Comparison of ENCODE assay signal across 1 cellular context in the genomic region with DNA sequence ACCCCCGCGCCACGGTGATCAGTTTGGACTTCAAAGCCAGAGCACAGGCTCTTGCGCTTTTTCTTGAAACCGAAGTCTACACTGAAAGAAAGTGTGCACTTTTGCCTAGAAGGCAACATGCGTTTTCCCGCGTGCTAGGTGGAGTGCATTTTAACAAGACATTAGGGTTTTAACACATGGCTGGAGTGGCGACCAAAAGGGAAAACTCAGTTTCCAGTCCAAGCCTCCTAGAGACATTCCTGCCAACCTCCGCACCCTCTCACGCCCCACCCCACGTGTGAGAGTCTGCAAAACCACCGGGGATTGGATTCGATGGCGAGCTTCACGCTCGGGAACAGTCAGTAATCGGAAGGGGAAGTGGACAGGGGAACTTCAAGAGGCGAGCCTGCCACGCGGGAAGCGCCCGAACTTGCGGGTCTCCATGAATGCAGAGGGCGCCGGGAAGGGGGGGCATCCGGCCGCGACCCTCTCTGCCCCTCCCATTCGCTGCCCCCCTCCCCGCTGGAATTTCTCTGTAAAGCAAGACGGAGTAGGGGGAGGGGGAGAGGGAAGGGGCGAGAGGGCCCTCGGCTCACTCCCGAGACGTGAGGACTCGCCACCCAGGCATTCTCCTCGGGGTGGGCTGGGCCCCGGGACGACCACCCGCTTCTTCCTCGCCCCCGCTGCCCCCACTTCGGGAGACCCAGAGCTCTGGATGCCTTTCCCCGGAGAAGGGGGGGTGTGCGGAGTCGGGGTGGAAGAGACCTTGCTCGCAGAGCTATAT.
TF ChIP-seq lines count a peak whose summit lies in the region.

No MANE protein-coding gene starts in this region.

TF ChIP-seq in K562, 482 proteins besides CTCF, POLR2A, EP300 and RAD21 (continued from another document and continues in another):
- TF ChIP-seq, protein P1, sequence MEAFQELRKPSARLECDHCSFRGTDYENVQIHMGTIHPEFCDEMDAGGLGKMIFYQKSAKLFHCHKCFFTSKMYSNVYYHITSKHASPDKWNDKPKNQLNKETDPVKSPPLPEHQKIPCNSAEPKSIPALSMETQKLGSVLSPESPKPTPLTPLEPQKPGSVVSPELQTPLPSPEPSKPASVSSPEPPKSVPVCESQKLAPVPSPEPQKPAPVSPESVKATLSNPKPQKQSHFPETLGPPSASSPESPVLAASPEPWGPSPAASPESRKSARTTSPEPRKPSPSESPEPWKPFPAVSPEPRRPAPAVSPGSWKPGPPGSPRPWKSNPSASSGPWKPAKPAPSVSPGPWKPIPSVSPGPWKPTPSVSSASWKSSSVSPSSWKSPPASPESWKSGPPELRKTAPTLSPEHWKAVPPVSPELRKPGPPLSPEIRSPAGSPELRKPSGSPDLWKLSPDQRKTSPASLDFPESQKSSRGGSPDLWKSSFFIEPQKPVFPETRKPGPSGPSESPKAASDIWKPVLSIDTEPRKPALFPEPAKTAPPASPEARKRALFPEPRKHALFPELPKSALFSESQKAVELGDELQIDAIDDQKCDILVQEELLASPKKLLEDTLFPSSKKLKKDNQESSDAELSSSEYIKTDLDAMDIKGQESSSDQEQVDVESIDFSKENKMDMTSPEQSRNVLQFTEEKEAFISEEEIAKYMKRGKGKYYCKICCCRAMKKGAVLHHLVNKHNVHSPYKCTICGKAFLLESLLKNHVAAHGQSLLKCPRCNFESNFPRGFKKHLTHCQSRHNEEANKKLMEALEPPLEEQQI (IDR thresholded peaks at IDR 0.05), result no peak
- TF ChIP-seq, protein P2, sequence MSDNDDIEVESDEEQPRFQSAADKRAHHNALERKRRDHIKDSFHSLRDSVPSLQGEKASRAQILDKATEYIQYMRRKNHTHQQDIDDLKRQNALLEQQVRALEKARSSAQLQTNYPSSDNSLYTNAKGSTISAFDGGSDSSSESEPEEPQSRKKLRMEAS (CRISPR knock-in tag; IDR thresholded peaks at IDR 0.05), result peak; percentile 45; the same call in 1 of the 2 replicates
- TF ChIP-seq, protein P3, sequence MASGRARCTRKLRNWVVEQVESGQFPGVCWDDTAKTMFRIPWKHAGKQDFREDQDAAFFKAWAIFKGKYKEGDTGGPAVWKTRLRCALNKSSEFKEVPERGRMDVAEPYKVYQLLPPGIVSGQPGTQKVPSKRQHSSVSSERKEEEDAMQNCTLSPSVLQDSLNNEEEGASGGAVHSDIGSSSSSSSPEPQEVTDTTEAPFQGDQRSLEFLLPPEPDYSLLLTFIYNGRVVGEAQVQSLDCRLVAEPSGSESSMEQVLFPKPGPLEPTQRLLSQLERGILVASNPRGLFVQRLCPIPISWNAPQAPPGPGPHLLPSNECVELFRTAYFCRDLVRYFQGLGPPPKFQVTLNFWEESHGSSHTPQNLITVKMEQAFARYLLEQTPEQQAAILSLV (tag; IDR thresholded peaks at IDR 0.05), result no peak
- no peak for TF ChIP-seq BMI1 (IDR thresholded peaks at IDR 0.05; ENCODE audit: low read length)
- no peak for TF ChIP-seq TOE1 (IDR thresholded peaks at IDR 0.05; ENCODE audit: borderline replicate concordance)
- TF ChIP-seq TOE1 (CRISPR knock-in tag; IDR thresholded peaks at IDR 0.05; ENCODE audit: borderline replicate concordance, low read depth), result no peak
- TF ChIP-seq FOXM1 (IDR thresholded peaks at IDR 0.05; ENCODE audit: low read depth), result no peak
- no peak for TF ChIP-seq FOXM1 (CRISPR knock-in tag; IDR thresholded peaks at IDR 0.05; ENCODE audit: low read depth)
- TF ChIP-seq RFX7 (CRISPR knock-in tag; IDR thresholded peaks at IDR 0.05), result no peak
- TF ChIP-seq NR4A1 (CRISPR knock-in tag; IDR thresholded peaks at IDR 0.05), result no peak
- no peak for TF ChIP-seq NR4A1 (tag; IDR thresholded peaks at IDR 0.05)
- TF ChIP-seq ATF1 (CRISPR knock-in tag; IDR thresholded peaks at IDR 0.05), result no peak
- no peak for TF ChIP-seq ATF1 (tag; IDR thresholded peaks at IDR 0.05)
- TF ChIP-seq SMARCE1 (IDR thresholded peaks at IDR 0.05), result no peak
- TF ChIP-seq, protein P4, sequence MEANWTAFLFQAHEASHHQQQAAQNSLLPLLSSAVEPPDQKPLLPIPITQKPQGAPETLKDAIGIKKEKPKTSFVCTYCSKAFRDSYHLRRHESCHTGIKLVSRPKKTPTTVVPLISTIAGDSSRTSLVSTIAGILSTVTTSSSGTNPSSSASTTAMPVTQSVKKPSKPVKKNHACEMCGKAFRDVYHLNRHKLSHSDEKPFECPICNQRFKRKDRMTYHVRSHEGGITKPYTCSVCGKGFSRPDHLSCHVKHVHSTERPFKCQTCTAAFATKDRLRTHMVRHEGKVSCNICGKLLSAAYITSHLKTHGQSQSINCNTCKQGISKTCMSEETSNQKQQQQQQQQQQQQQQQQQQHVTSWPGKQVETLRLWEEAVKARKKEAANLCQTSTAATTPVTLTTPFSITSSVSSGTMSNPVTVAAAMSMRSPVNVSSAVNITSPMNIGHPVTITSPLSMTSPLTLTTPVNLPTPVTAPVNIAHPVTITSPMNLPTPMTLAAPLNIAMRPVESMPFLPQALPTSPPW (CRISPR knock-in tag; IDR thresholded peaks at IDR 0.05), result no peak
- TF ChIP-seq DDX20 (tag; IDR thresholded peaks at IDR 0.05; ENCODE audit: low read depth), result no peak
- peak; percentile 30; the same call in 1 of the 2 replicates for TF ChIP-seq EP400 (IDR thresholded peaks at IDR 0.05)
- TF ChIP-seq ZNF232 (CRISPR knock-in tag; IDR thresholded peaks at IDR 0.05), result no peak
- peak in 1 of 2 experiments; percentile 40; a peak in 1 of 4 replicates for TF ChIP-seq KDM1A (IDR thresholded peaks at IDR 0.05)
- TF ChIP-seq, protein P5, sequence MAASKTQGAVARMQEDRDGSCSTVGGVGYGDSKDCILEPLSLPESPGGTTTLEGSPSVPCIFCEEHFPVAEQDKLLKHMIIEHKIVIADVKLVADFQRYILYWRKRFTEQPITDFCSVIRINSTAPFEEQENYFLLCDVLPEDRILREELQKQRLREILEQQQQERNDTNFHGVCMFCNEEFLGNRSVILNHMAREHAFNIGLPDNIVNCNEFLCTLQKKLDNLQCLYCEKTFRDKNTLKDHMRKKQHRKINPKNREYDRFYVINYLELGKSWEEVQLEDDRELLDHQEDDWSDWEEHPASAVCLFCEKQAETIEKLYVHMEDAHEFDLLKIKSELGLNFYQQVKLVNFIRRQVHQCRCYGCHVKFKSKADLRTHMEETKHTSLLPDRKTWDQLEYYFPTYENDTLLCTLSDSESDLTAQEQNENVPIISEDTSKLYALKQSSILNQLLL (CRISPR knock-in tag; IDR thresholded peaks at IDR 0.05; ENCODE audit: borderline replicate concordance), result no peak
- TF ChIP-seq, protein P6, sequence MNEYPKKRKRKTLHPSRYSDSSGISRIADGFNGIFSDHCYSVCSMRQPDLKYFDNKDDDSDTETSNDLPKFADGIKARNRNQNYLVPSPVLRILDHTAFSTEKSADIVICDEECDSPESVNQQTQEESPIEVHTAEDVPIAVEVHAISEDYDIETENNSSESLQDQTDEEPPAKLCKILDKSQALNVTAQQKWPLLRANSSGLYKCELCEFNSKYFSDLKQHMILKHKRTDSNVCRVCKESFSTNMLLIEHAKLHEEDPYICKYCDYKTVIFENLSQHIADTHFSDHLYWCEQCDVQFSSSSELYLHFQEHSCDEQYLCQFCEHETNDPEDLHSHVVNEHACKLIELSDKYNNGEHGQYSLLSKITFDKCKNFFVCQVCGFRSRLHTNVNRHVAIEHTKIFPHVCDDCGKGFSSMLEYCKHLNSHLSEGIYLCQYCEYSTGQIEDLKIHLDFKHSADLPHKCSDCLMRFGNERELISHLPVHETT (CRISPR knock-in tag; conservative IDR thresholded peaks at IDR 0.05 in 1 of 2, IDR thresholded peaks at IDR 0.05 in 1 of 2), result no peak
- no peak for TF ChIP-seq ZNF347 (CRISPR knock-in tag; IDR thresholded peaks at IDR 0.05; ENCODE audit: low read depth)
- no peak for TF ChIP-seq ARNT (IDR thresholded peaks at IDR 0.05)
- no peak for TF ChIP-seq YY1 (IDR thresholded peaks at IDR 0.05; ENCODE audit: borderline replicate concordance in 1 of 3, control insufficient read depth in 1 of 3, extremely low read depth in 1 of 3, insufficient read depth in 3 of 3, insufficient read length in 1 of 3, insufficient replicate concordance in 2 of 3, low read depth in 1 of 3, low read length in 2 of 3)
- no peak for TF ChIP-seq MTF1 (CRISPR knock-in tag; IDR thresholded peaks at IDR 0.05; ENCODE audit: borderline replicate concordance)
- TF ChIP-seq PCBP2 (IDR thresholded peaks at IDR 0.05; ENCODE audit: low read depth, low read length, poor library complexity, severe bottlenecking), result no peak
- TF ChIP-seq ZBTB1 (CRISPR knock-in tag; IDR thresholded peaks at IDR 0.05; ENCODE audit: borderline replicate concordance, low read depth), result no peak
- TF ChIP-seq, protein P7, sequence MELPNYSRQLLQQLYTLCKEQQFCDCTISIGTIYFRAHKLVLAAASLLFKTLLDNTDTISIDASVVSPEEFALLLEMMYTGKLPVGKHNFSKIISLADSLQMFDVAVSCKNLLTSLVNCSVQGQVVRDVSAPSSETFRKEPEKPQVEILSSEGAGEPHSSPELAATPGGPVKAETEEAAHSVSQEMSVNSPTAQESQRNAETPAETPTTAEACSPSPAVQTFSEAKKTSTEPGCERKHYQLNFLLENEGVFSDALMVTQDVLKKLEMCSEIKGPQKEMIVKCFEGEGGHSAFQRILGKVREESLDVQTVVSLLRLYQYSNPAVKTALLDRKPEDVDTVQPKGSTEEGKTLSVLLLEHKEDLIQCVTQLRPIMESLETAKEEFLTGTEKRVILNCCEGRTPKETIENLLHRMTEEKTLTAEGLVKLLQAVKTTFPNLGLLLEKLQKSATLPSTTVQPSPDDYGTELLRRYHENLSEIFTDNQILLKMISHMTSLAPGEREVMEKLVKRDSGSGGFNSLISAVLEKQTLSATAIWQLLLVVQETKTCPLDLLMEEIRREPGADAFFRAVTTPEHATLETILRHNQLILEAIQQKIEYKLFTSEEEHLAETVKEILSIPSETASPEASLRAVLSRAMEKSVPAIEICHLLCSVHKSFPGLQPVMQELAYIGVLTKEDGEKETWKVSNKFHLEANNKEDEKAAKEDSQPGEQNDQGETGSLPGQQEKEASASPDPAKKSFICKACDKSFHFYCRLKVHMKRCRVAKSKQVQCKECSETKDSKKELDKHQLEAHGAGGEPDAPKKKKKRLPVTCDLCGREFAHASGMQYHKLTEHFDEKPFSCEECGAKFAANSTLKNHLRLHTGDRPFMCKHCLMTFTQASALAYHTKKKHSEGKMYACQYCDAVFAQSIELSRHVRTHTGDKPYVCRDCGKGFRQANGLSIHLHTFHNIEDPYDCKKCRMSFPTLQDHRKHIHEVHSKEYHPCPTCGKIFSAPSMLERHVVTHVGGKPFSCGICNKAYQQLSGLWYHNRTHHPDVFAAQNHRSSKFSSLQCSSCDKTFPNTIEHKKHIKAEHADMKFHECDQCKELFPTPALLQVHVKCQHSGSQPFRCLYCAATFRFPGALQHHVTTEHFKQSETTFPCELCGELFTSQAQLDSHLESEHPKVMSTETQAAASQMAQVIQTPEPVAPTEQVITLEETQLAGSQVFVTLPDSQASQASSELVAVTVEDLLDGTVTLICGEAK (IDR thresholded peaks at IDR 0.05), result 0 out of 2 replicates have a peak, but pooled peaks have one; percentile 34
- TF ChIP-seq, protein P7 (CRISPR knock-in tag; IDR thresholded peaks at IDR 0.05), result no peak
- TF ChIP-seq ZNF436 (CRISPR knock-in tag; IDR thresholded peaks at IDR 0.05), result no peak
- TF ChIP-seq JUN (IDR thresholded peaks at IDR 0.05; ENCODE audit: borderline replicate concordance, low read depth, low read length), result no peak
- TF ChIP-seq JUN (CRISPR knock-in tag; IDR thresholded peaks at IDR 0.05; ENCODE audit: borderline replicate concordance), result no peak
- no peak for TF ChIP-seq ZNF57 (CRISPR knock-in tag; IDR thresholded peaks at IDR 0.05)
- no peak for TF ChIP-seq ZNF830 (CRISPR knock-in tag; IDR thresholded peaks at IDR 0.05)
- TF ChIP-seq SPI1 (IDR thresholded peaks at IDR 0.05; ENCODE audit: borderline replicate concordance, low read depth, low read length), result peak; percentile 90
- TF ChIP-seq, protein P8, sequence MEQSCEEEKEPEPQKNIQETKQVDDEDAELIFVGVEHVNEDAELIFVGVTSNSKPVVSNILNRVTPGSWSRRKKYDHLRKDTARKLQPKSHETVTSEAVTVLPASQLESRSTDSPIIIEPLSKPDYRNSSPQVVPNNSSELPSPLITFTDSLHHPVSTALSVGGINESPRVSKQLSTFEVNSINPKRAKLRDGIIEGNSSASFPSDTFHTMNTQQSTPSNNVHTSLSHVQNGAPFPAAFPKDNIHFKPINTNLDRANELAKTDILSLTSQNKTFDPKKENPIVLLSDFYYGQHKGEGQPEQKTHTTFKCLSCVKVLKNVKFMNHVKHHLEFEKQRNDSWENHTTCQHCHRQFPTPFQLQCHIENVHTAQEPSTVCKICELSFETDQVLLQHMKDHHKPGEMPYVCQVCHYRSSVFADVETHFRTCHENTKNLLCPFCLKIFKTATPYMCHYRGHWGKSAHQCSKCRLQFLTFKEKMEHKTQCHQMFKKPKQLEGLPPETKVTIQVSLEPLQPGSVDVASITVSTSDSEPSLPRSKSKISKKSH (CRISPR knock-in tag; IDR thresholded peaks at IDR 0.05), result no peak
- no peak for TF ChIP-seq ARHGAP35 (IDR thresholded peaks at IDR 0.05; ENCODE audit: partially characterized antibody)
- no peak for TF ChIP-seq CREBBP (IDR thresholded peaks at IDR 0.05; ENCODE audit: low read depth, low read length)
- no peak for TF ChIP-seq ZNF224 (CRISPR knock-in tag; IDR thresholded peaks at IDR 0.05)
